In the genomic region with DNA sequence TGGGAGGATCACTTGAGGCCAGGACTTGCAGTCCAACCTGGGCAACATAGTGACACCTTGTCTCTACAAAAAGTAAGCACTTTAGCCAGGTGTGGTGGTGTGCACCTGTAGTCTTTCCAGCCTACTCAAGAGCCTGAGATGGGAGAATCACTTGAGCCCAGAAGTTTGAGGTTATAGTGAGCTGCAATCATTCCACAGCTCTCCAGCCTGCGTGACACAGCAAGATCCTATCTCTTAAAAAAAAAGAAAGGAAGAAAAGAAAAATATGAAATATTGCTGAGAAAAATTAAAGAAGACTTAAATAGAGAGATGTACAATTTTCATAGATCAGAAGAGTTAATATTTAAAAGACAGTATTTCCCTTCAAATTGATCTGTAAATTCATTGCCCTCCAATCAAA, we compare ENCODE assay signal across 24 cellular contexts.
"Had no signal": no experiment of that assay in that cellular context is flagged by ENCODE, and none has a peak within 500 bp of the region (broad histone marks: within the 10 kb centered on the region; RNA-seq: fewer than 3 reads in every experiment).

No MANE protein-coding gene starts in this region.

- H3K36me3 ChIP-seq: neural progenitor cell, ovary, right lobe of liver, sigmoid colon, thoracic aorta, thyroid gland, upper lobe of right lung, uterus had no signal

- H3K4me2 ChIP-seq: neural progenitor cell had no signal

- H2AFZ ChIP-seq: neural progenitor cell, parathyroid adenoma had no signal

- H3K9ac ChIP-seq: neural progenitor cell, parathyroid adenoma had no signal

- H3K4me1 ChIP-seq: neural progenitor cell, parathyroid adenoma, psoas muscle, right lobe of liver, stomach, thyroid gland, tibial nerve, upper lobe of right lung, uterus had no signal

- ATAC-seq: natural killer cell; psoas muscle; right cardiac atrium; right lobe of liver; stimulated activated effector memory CD8-positive, alpha-beta T cell treated with anti-CD3 and anti-CD28 coated beads, Interleukin-12 subunit alpha, Interleukin-12 subunit beta, amount 100 ng/mL, for 72 hours; stimulated activated naive B cell treated with anti-CD40 and anti-IgM and Interleukin-4, amounts not matched to agents 10 μg/mL and 1 μg/mL and 100 μg/mL, for 72 hours; upper lobe of right lung had no signal

- H3K79me2 ChIP-seq: parathyroid adenoma had no signal

- H3K27ac ChIP-seq: neural progenitor cell, ovary, parathyroid adenoma, psoas muscle, right lobe of liver, sigmoid colon, stomach, thoracic aorta, thyroid gland, tibial nerve, upper lobe of right lung, uterus had no signal

- H3K9me3 ChIP-seq: ovary, psoas muscle, right lobe of liver, sigmoid colon, stomach, thoracic aorta, thyroid gland, tibial nerve, upper lobe of right lung, uterus had no signal

- H3K27me3 ChIP-seq: neural progenitor cell, ovary, right lobe of liver, sigmoid colon, stomach, thyroid gland, tibial nerve, upper lobe of right lung, uterus had no signal

- DNase-seq: natural killer cell; occipital lobe; ovary; posterior cingulate gyrus; psoas muscle; right cardiac atrium; right lobe of liver; sigmoid colon; small intestine; stimulated activated CD4-positive, alpha-beta T cell treated with anti-CD3 and anti-CD28 coated beads, Interleukin-15, amount 100 ng/mL, for 24 hours; stimulated activated CD4-positive, alpha-beta T cell treated with anti-CD3 and anti-CD28 coated beads, Interleukin-2, amount 100 ng/mL, for 24 hours; stimulated activated CD4-positive, alpha-beta T cell treated with anti-CD3 and anti-CD28 coated beads, Interleukin-2, amount 100 ng/mL, for 48 hours; stimulated activated CD4-positive, alpha-beta T cell treated with anti-CD3 and anti-CD28 coated beads, Interleukin-4, amount 100 ng/mL, for 24 hours; stimulated activated naive B cell treated with anti-CD40 and anti-IgM and Interleukin-4, amounts not matched to agents 10 μg/mL and 1 μg/mL and 100 μg/mL, for 72 hours; stimulated activated naive CD4-positive, alpha-beta T cell treated with Interleukin-2 at 50 U/mL for 16 hours; stomach; thyroid gland; upper lobe of right lung; uterus had no signal

- H3K4me3 ChIP-seq: neural progenitor cell, ovary, psoas muscle, right lobe of liver, sigmoid colon, stomach, thoracic aorta, thyroid gland, tibial nerve, upper lobe of right lung, uterus had no signal
